25 cellular contexts compared by ENCODE assay signal in genomic region chr1:55010887-55011217, GRCh38. TPM values are rescaled to one million over a fixed set of nuclear protein-coding genes. Genes with fewer than 3 reads are reported as not detected.
DNase-seq lines count a peak whose midpoint lies in the region; ATAC-seq and TF ChIP-seq lines count a peak whose summit lies in the region.
"Had no signal": no experiment of that assay in that cellular context is flagged by ENCODE, and none has a peak within 500 bp of the region (broad histone marks: within the 10 kb centered on the region; RNA-seq: fewer than 3 reads in every experiment).

No MANE protein-coding gene starts in this region.

- no peaks in the 10 kb centered on the region for H3K9me3 ChIP-seq in smooth muscle cell (replicated peaks; ENCODE audit: low read depth)
- H3K9me3 ChIP-seq: prostate gland, vagina had no signal

- H3K9ac ChIP-seq in smooth muscle cell (ENCODE audit: low read depth) = no peak overlapping the region

- CTCF ChIA-PET in activated CD4-positive, alpha-beta T cell treated with anti-CD3 and anti-CD28 coated beads for 36 hours (lab: Charles Lee) = interaction anchor here (0.9 to 2.5 kb wide), 2 partner anchors 10 to 66 kb away, joined by 4 to 7 read pairs; no protein-coding TSS in a partner anchor
- CTCF ChIA-PET in activated CD8-positive, alpha-beta T cell treated with anti-CD3 and anti-CD28 coated beads for 36 hours (lab: Charles Lee) = interaction anchor here (1.5 to 1.8 kb wide), 2 partner anchors 11 to 15 kb away, joined by 4 to 6 read pairs; no protein-coding TSS in a partner anchor
- CTCF ChIA-PET in activated naive CD4-positive, alpha-beta T cell treated with anti-CD3 and anti-CD28 coated beads, Interleukin-2, amount 10 ng/mL, durations not matched to agents 7 days and 5 days (lab: Charles Lee) = interaction anchor here (1.0 to 1.3 kb wide), 2 partner anchors 66 kb away, joined by 3 to 5 read pairs; no protein-coding TSS in a partner anchor

- no peak for TF ChIP-seq CTCF in activated CD8-positive, alpha-beta T cell treated with anti-CD3 and anti-CD28 coated beads for 36 hours (IDR thresholded peaks at IDR 0.05)
- TF ChIP-seq CTCF in glutamatergic neuron (IDR thresholded peaks at IDR 0.05; ENCODE audit: partially characterized antibody, unreplicated experiment) (no peak), smooth muscle cell (IDR thresholded peaks at IDR 0.05; ENCODE audit: borderline replicate concordance, insufficient read depth, poor library complexity, severe bottlenecking) (peak; percentile 4)

- H2AFZ ChIP-seq in smooth muscle cell (ENCODE audit: low read depth) = no peak overlapping the region

- WGBS in smooth muscle cell (ENCODE audit: low lambda C conversion rate) = 74% methylated on average over 7 of the region's 7 CpGs

- no peaks in the 10 kb centered on the region for H3K4me1 ChIP-seq in smooth muscle cell (ENCODE audit: low read depth)
- H3K4me1 ChIP-seq: prostate gland, vagina had no signal

- H3K4me3 ChIP-seq in smooth muscle cell = no peak overlapping the region
- H3K4me3 ChIP-seq: dorsolateral prefrontal cortex, prostate gland, vagina had no signal

- no peaks in the 10 kb centered on the region for H3K4me1 Mint-ChIP-seq in activated CD4-positive, alpha-beta T cell treated with anti-CD3 and anti-CD28 coated beads for 36 hours
- H3K4me1 Mint-ChIP-seq in activated CD8-positive, alpha-beta T cell treated with anti-CD3 and anti-CD28 coated beads for 36 hours (ENCODE audit: low read depth) = no peaks in the 10 kb centered on the region
- no peaks in the 10 kb centered on the region for H3K4me1 Mint-ChIP-seq in glutamatergic neuron (ENCODE audit: low read depth, unreplicated experiment)
- H3K4me1 Mint-ChIP-seq in activated naive CD4-positive, alpha-beta T cell treated with anti-CD3 and anti-CD28 coated beads, Interleukin-2, amount 10 ng/mL, durations not matched to agents 7 days and 5 days = no peaks in the 10 kb centered on the region
- H3K4me1 Mint-ChIP-seq: activated B cell treated with CpG ODN at 0.5 μM for 24 hours had no signal

- no peaks in the 10 kb centered on the region for H3F3A ChIP-seq in smooth muscle cell (ENCODE audit: low read depth)

- peaks cover 2% of the 10 kb centered on the region for H3K27me3 ChIP-seq in smooth muscle cell (ENCODE audit: low read depth)
- H3K27me3 ChIP-seq: vagina had no signal

- H3K27me3 Mint-ChIP-seq in activated CD4-positive, alpha-beta T cell treated with anti-CD3 and anti-CD28 coated beads for 36 hours = peaks cover 6% of the 10 kb centered on the region
- peaks cover 5% of the 10 kb centered on the region for H3K27me3 Mint-ChIP-seq in activated CD8-positive, alpha-beta T cell treated with anti-CD3 and anti-CD28 coated beads for 36 hours
- peaks cover 2% of the 10 kb centered on the region for H3K27me3 Mint-ChIP-seq in glutamatergic neuron (ENCODE audit: unreplicated experiment)
- peaks cover 31% of the 10 kb centered on the region for H3K27me3 Mint-ChIP-seq in activated naive CD4-positive, alpha-beta T cell treated with anti-CD3 and anti-CD28 coated beads, Interleukin-2, amount 10 ng/mL, durations not matched to agents 7 days and 5 days

- intact Hi-C loops in activated CD4-positive, alpha-beta T cell treated with anti-CD3 and anti-CD28 coated beads for 36 hours (cut with DNase I, micrococcal nuclease) = no loop called here
- intact Hi-C loops in activated CD8-positive, alpha-beta T cell treated with anti-CD3 and anti-CD28 coated beads for 36 hours (cut with micrococcal nuclease) = no loop called here

- POLR2A ChIA-PET in activated CD4-positive, alpha-beta T cell treated with anti-CD3 and anti-CD28 coated beads for 36 hours (lab: Charles Lee) = no interaction called here
- POLR2A ChIA-PET in activated CD8-positive, alpha-beta T cell treated with anti-CD3 and anti-CD28 coated beads for 36 hours (lab: Charles Lee) = no interaction called here

- no peak overlapping the region for H3K27ac ChIP-seq in smooth muscle cell (ENCODE audit: low read depth)
- H3K27ac ChIP-seq: 22Rv1, dorsolateral prefrontal cortex, prostate gland, vagina had no signal

- H3K4me2 ChIP-seq in smooth muscle cell = no peak overlapping the region

- no peaks in the 10 kb centered on the region for H4K20me1 ChIP-seq in smooth muscle cell (ENCODE audit: low read depth)

- H3K27ac Mint-ChIP-seq in activated CD4-positive, alpha-beta T cell treated with anti-CD3 and anti-CD28 coated beads for 36 hours = no peak overlapping the region
- H3K27ac Mint-ChIP-seq in activated CD8-positive, alpha-beta T cell treated with anti-CD3 and anti-CD28 coated beads for 36 hours = no peak overlapping the region
- no peak overlapping the region for H3K27ac Mint-ChIP-seq in glutamatergic neuron (ENCODE audit: unreplicated experiment)
- no peak overlapping the region for H3K27ac Mint-ChIP-seq in activated naive CD4-positive, alpha-beta T cell treated with anti-CD3 and anti-CD28 coated beads, Interleukin-2, amount 10 ng/mL, durations not matched to agents 7 days and 5 days
- H3K27ac Mint-ChIP-seq: activated B cell treated with CpG ODN at 0.5 μM for 24 hours had no signal

- no peak for TF ChIP-seq POLR2A in erythroblast (IDR thresholded peaks at IDR 0.05; ENCODE audit: low read length)

- H3K9me3 Mint-ChIP-seq in activated CD4-positive, alpha-beta T cell treated with anti-CD3 and anti-CD28 coated beads for 36 hours (ENCODE audit: low read depth) = no peaks in the 10 kb centered on the region
- H3K9me3 Mint-ChIP-seq in activated CD8-positive, alpha-beta T cell treated with anti-CD3 and anti-CD28 coated beads for 36 hours = no peaks in the 10 kb centered on the region
- no peaks in the 10 kb centered on the region for H3K9me3 Mint-ChIP-seq in glutamatergic neuron (ENCODE audit: unreplicated experiment)
- no peaks in the 10 kb centered on the region for H3K9me3 Mint-ChIP-seq in activated naive CD4-positive, alpha-beta T cell treated with anti-CD3 and anti-CD28 coated beads, Interleukin-2, amount 10 ng/mL, durations not matched to agents 7 days and 5 days
- H3K9me3 Mint-ChIP-seq: activated B cell treated with CpG ODN at 0.5 μM for 24 hours had no signal

- no peak overlapping the region for H3K4me3 Mint-ChIP-seq in activated CD4-positive, alpha-beta T cell treated with anti-CD3 and anti-CD28 coated beads for 36 hours
- H3K4me3 Mint-ChIP-seq in activated CD8-positive, alpha-beta T cell treated with anti-CD3 and anti-CD28 coated beads for 36 hours = no peak overlapping the region
- H3K4me3 Mint-ChIP-seq in glutamatergic neuron (ENCODE audit: unreplicated experiment) = no peak overlapping the region
- no peak overlapping the region for H3K4me3 Mint-ChIP-seq in activated naive CD4-positive, alpha-beta T cell treated with anti-CD3 and anti-CD28 coated beads, Interleukin-2, amount 10 ng/mL, durations not matched to agents 7 days and 5 days
- H3K4me3 Mint-ChIP-seq: activated B cell treated with CpG ODN at 0.5 μM for 24 hours had no signal

- H3K36me3 Mint-ChIP-seq in activated CD4-positive, alpha-beta T cell treated with anti-CD3 and anti-CD28 coated beads for 36 hours (ENCODE audit: low read depth) = no peaks in the 10 kb centered on the region
- no peaks in the 10 kb centered on the region for H3K36me3 Mint-ChIP-seq in activated CD8-positive, alpha-beta T cell treated with anti-CD3 and anti-CD28 coated beads for 36 hours (ENCODE audit: low read depth)
- H3K36me3 Mint-ChIP-seq in glutamatergic neuron (ENCODE audit: unreplicated experiment) = peaks cover under 1% of the 10 kb centered on the region
- H3K36me3 Mint-ChIP-seq in activated naive CD4-positive, alpha-beta T cell treated with anti-CD3 and anti-CD28 coated beads, Interleukin-2, amount 10 ng/mL, durations not matched to agents 7 days and 5 days = no peaks in the 10 kb centered on the region

- H3K79me2 ChIP-seq in smooth muscle cell (ENCODE audit: low read depth) = no peaks in the 10 kb centered on the region

- peak; percentile 42 for ATAC-seq in activated CD4-positive, alpha-beta T cell treated with anti-CD3 and anti-CD28 coated beads for 36 hours
- no peak for ATAC-seq in activated CD8-positive, alpha-beta T cell treated with anti-CD3 and anti-CD28 coated beads for 36 hours
- ATAC-seq in GM21423 (IDR thresholded peaks at IDR 0.05; ENCODE audit: unreplicated experiment) = no peak
- ATAC-seq: Panc1 had no signal

- no peaks in the 10 kb centered on the region for H3K36me3 ChIP-seq in smooth muscle cell (ENCODE audit: low read depth)
- H3K36me3 ChIP-seq: prostate gland, vagina had no signal

- DNase-seq in activated CD4-positive, alpha-beta T cell treated with anti-CD3 and anti-CD28 coated beads for 36 hours = peak; percentile 16
- no peak for DNase-seq in activated CD4-positive, alpha-beta T cell treated with anti-CD3 and anti-CD28 coated beads for 1 hour
- peak; percentile 34 for DNase-seq in activated CD8-positive, alpha-beta T cell treated with anti-CD3 and anti-CD28 coated beads for 36 hours
- DNase-seq in glutamatergic neuron (peak; percentile 12), smooth muscle cell (lab: John Stamatoyannopoulos, UW; ENCODE audit: unreplicated experiment) (no peak), erythroblast (lab: John Stamatoyannopoulos, UW) (no peak)
- DNase-seq in activated naive CD4-positive, alpha-beta T cell treated with anti-CD3 and anti-CD28 coated beads, Interleukin-2, amount 10 ng/mL, durations not matched to agents 7 days and 5 days = no peak
- DNase-seq: activated B cell treated with CpG ODN at 0.5 μM for 24 hours; activated CD4-positive, alpha-beta T cell treated with anti-CD3 and anti-CD28 coated beads, Interleukin-2, amount 50 U/mL, for 48 hours; activated effector memory CD4-positive, alpha-beta T cell treated with anti-CD3 and anti-CD28 coated beads, Interleukin-2, amount 50 U/mL, for 16 hours; Calu3; DND-41; GOT3; left colon; NCI-H1694; NCI-H446 treated with DMSO at 0.1 percent for 48 hours; SIG-M5; stimulated activated naive CD4-positive, alpha-beta T cell treated with Interleukin-2 at 50 U/mL for 16 hours; T1000 had no signal

RNA-seq across cellular contexts. Expression of gene BSND, which starts 12.1 kb away (rescaled TPM):
- total RNA-seq in activated CD4-positive, alpha-beta T cell treated with anti-CD3 and anti-CD28 coated beads for 36 hours = not detected
- not detected for total RNA-seq in activated CD8-positive, alpha-beta T cell treated with anti-CD3 and anti-CD28 coated beads for 36 hours
- total RNA-seq in glutamatergic neuron (ENCODE audit: unreplicated experiment) (not detected), smooth muscle cell (not detected in 2 replicates)
- polyA plus RNA-seq in smooth muscle cell = not detected in 2 replicates
- total RNA-seq: activated B cell treated with CpG ODN at 0.5 μM for 24 hours, Calu3, left colon, vagina had no signal

RNA-seq across cellular contexts. Expression of gene PCSK9, which starts 28.5 kb away (rescaled TPM):
- total RNA-seq in activated CD4-positive, alpha-beta T cell treated with anti-CD3 and anti-CD28 coated beads for 36 hours = not detected
- total RNA-seq in activated CD8-positive, alpha-beta T cell treated with anti-CD3 and anti-CD28 coated beads for 36 hours = not detected
- total RNA-seq in glutamatergic neuron (ENCODE audit: unreplicated experiment) (2.1 TPM), smooth muscle cell (0.18 TPM in 1 of 2 replicates, not detected in the other)
- 0.47 and 0.70 TPM in 2 replicates for polyA plus RNA-seq in smooth muscle cell
- total RNA-seq: activated B cell treated with CpG ODN at 0.5 μM for 24 hours had no signal

RNA-seq across cellular contexts. Expression of gene TMEM61, which starts 30.4 kb away (rescaled TPM):
- total RNA-seq in activated CD4-positive, alpha-beta T cell treated with anti-CD3 and anti-CD28 coated beads for 36 hours = not detected
- not detected for total RNA-seq in activated CD8-positive, alpha-beta T cell treated with anti-CD3 and anti-CD28 coated beads for 36 hours
- not detected for total RNA-seq in glutamatergic neuron (ENCODE audit: unreplicated experiment)
- total RNA-seq in smooth muscle cell = 0.13 and 0.18 TPM in 2 replicates
- polyA plus RNA-seq in smooth muscle cell = 0.44 and 0.86 TPM in 2 replicates
- total RNA-seq: activated B cell treated with CpG ODN at 0.5 μM for 24 hours had no signal

Comparison
In these comparisons a context has a peak if more than half of its experiments do, and no peak if none do; other contexts are left out.
1. DNase-seq: peak in activated CD4-positive, alpha-beta T cell treated with anti-CD3 and anti-CD28 coated beads for 36 hours (single experiment), activated CD8-positive, alpha-beta T cell treated with anti-CD3 and anti-CD28 coated beads for 36 hours (single experiment) and glutamatergic neuron (single experiment); none in activated CD4-positive, alpha-beta T cell treated with anti-CD3 and anti-CD28 coated beads for 1 hour (single experiment), smooth muscle cell (single experiment), activated naive CD4-positive, alpha-beta T cell treated with anti-CD3 and anti-CD28 coated beads, Interleukin-2, amount 10 ng/mL, durations not matched to agents 7 days and 5 days (single experiment) and erythroblast (0 of 2).